Comparison of ENCODE assay signal across 8 cellular contexts in the genomic region with DNA sequence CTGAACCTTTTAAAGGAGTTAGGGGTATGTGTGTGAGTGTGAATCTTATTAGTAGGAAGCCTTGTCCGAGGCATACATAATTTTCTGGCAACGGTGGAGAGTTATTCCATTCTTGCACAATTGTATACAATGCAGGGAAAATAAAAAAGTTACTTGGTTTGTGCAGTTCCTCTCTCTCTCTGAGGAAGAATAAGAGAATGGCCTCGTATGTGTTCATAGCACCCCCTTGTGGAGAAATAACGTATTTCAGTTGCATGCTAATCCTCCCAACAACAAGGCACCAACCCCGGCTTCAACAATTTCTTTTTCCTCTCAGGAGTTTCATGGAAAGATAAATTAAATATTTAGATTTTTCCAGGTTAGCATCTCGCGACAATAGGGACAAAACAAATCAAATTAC. TPM values are rescaled to one million over a fixed set of nuclear protein-coding genes. Genes with fewer than 3 reads are reported as not detected.
A peak's percentile ranks its signal among the peaks of the same experiment; 100 is the strongest.
DNase-seq lines count a peak whose midpoint lies in the region; ATAC-seq and TF ChIP-seq lines count a peak whose summit lies in the region.

No MANE protein-coding gene starts in this region.

- H3K4ac ChIP-seq in mesendoderm (ENCODE audit: low read depth, low read length): no peak overlapping the region

- H3K27ac ChIP-seq in coronary artery (no peak overlapping the region), mesendoderm (ENCODE audit: low read depth, low read length) (no peak overlapping the region)

- no peaks in the 10 kb centered on the region for H3K36me3 ChIP-seq in mesendoderm (ENCODE audit: control insufficient read depth, insufficient read depth, low read length)

- no peak overlapping the region for H2BK5ac ChIP-seq in mesendoderm (ENCODE audit: low read length)

- no peak for ATAC-seq in GM19328 (IDR thresholded peaks at IDR 0.05; ENCODE audit: unreplicated experiment)

- no peak overlapping the region for H3K23ac ChIP-seq in mesendoderm (ENCODE audit: low read length)

- H4K5ac ChIP-seq in mesendoderm (ENCODE audit: low read length): no peak overlapping the region

- no peak overlapping the region for H2AK5ac ChIP-seq in mesendoderm (ENCODE audit: low read length)

- H3K4me3 ChIP-seq in coronary artery: no peak overlapping the region
- no peak overlapping the region for H3K4me3 ChIP-seq in mesendoderm (ENCODE audit: low read length)

- no peak overlapping the region for H3K9ac ChIP-seq in mesendoderm (ENCODE audit: low read length)

- CTCF ChIA-PET in HEK293T (lab: Yijun Ruan, JAX): interaction anchor here (0.9 kb wide), 1 partner anchor 457 kb away, joined by 3 read pairs; no protein-coding TSS in a partner anchor

- in situ Hi-C loops in ACHN (cut with HindIII; ENCODE audit: low pct_ligation_motif_present, low pct_unique_long_range_greater_than_20kb, low sequenced_read_pairs): no loop called here
- in situ Hi-C loops in G401 (cut with HindIII; ENCODE audit: low sequenced_read_pairs): no loop called here

- H4K8ac ChIP-seq in mesendoderm (ENCODE audit: low read depth, low read length): no peak overlapping the region

- H3K4me1 ChIP-seq in mesendoderm (ENCODE audit: control insufficient read depth, low read depth, low read length): no peaks in the 10 kb centered on the region

- no peaks in the 10 kb centered on the region for H3K79me1 ChIP-seq in mesendoderm (ENCODE audit: low read length)

- peak; percentile 77 for TF ChIP-seq CTCF in coronary artery (IDR thresholded peaks at IDR 0.05)

- H3K56ac ChIP-seq in mesendoderm (ENCODE audit: low read length): no peak overlapping the region

- H3K79me2 ChIP-seq in mesendoderm (ENCODE audit: control insufficient read depth, insufficient read depth, low read length): no peaks in the 10 kb centered on the region

- no peak overlapping the region for H2BK120ac ChIP-seq in mesendoderm (ENCODE audit: low read depth, low read length)

- POLR2A ChIA-PET in HEK293T (lab: Yijun Ruan, JAX): no interaction called here

- DNase-seq in ACHN (peak; percentile 31), G401 (ENCODE audit: low spot score) (peak; percentile 16), HEK293T (ENCODE audit: extremely low spot score) (peak; percentile 56), NCI-H526 (lab: John Stamatoyannopoulos, UW) (peak; percentile 35 to 72), coronary artery (ENCODE audit: low spot score) (no peak), mesendoderm (peak; percentile 60), amniotic stem cell (lab: John Stamatoyannopoulos, UW) (no peak)

- no peak overlapping the region for H2BK15ac ChIP-seq in mesendoderm (replicated peaks; ENCODE audit: low read depth)

- H3K18ac ChIP-seq in mesendoderm (ENCODE audit: low read length): no peak overlapping the region

- no CpG with 5 or more reads among the region's 7 CpGs for WGBS in mesendoderm (ENCODE audit: extremely low coverage, insufficient coverage, low lambda C conversion rate)

- H3K4me2 ChIP-seq in mesendoderm (ENCODE audit: low read length): no peak overlapping the region

- H3K27me3 ChIP-seq in mesendoderm (ENCODE audit: insufficient read depth, low read length, poor library complexity): no peaks in the 10 kb centered on the region

TF ChIP-seq in HEK293T, 16 proteins besides CTCF, POLR2A, EP300 and RAD21:
- TF ChIP-seq HDGF (IDR thresholded peaks at IDR 0.05; ENCODE audit: borderline replicate concordance): no peak
- no peak for TF ChIP-seq SP1 (IDR thresholded peaks at IDR 0.05)
- TF ChIP-seq FOXK2 (IDR thresholded peaks at IDR 0.05): no peak
- no peak for TF ChIP-seq NFRKB (IDR thresholded peaks at IDR 0.05)
- no peak for TF ChIP-seq ZNF384 (IDR thresholded peaks at IDR 0.05)
- TF ChIP-seq LEF1 (IDR thresholded peaks at IDR 0.05; ENCODE audit: borderline replicate concordance): no peak
- TF ChIP-seq TARDBP (IDR thresholded peaks at IDR 0.05): no peak
- TF ChIP-seq FOXA1 (IDR thresholded peaks at IDR 0.05): no peak
- TF ChIP-seq CTBP1 (IDR thresholded peaks at IDR 0.05; ENCODE audit: borderline replicate concordance): no peak
- no peak for TF ChIP-seq FOXM1 (IDR thresholded peaks at IDR 0.05; ENCODE audit: borderline replicate concordance)
- no peak for TF ChIP-seq ELF4 (IDR thresholded peaks at IDR 0.05)
- TF ChIP-seq, protein P1, sequence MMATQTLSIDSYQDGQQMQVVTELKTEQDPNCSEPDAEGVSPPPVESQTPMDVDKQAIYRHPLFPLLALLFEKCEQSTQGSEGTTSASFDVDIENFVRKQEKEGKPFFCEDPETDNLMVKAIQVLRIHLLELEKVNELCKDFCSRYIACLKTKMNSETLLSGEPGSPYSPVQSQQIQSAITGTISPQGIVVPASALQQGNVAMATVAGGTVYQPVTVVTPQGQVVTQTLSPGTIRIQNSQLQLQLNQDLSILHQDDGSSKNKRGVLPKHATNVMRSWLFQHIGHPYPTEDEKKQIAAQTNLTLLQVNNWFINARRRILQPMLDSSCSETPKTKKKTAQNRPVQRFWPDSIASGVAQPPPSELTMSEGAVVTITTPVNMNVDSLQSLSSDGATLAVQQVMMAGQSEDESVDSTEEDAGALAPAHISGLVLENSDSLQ (IDR thresholded peaks at IDR 0.05): no peak
- TF ChIP-seq SUZ12 (IDR thresholded peaks at IDR 0.05): no peak

RNA-seq across cellular contexts. Expression of a gene that starts 33.7 kb away (rescaled TPM):
- 0.80 TPM in 1 of 2 replicates, not detected in the other for total RNA-seq in G401 (2014; rRNA removed; shearing (Covaris generic))
- polyA plus RNA-seq in mesendoderm (2013, experiment 1 of 2): 60.2 TPM
- 61.5 TPM for polyA plus RNA-seq in mesendoderm (2013, experiment 2 of 2)

Comparison
In these comparisons a context has a peak if more than half of its experiments do, and no peak if none do; other contexts are left out.
1. DNase-seq: peak in ACHN (single experiment), G401 (single experiment), HEK293T (single experiment), NCI-H526 (2 of 2) and mesendoderm (single experiment); none in coronary artery (single experiment) and amniotic stem cell (single experiment).